Comparison of ENCODE assay signal across 8 cellular contexts in the genomic region with DNA sequence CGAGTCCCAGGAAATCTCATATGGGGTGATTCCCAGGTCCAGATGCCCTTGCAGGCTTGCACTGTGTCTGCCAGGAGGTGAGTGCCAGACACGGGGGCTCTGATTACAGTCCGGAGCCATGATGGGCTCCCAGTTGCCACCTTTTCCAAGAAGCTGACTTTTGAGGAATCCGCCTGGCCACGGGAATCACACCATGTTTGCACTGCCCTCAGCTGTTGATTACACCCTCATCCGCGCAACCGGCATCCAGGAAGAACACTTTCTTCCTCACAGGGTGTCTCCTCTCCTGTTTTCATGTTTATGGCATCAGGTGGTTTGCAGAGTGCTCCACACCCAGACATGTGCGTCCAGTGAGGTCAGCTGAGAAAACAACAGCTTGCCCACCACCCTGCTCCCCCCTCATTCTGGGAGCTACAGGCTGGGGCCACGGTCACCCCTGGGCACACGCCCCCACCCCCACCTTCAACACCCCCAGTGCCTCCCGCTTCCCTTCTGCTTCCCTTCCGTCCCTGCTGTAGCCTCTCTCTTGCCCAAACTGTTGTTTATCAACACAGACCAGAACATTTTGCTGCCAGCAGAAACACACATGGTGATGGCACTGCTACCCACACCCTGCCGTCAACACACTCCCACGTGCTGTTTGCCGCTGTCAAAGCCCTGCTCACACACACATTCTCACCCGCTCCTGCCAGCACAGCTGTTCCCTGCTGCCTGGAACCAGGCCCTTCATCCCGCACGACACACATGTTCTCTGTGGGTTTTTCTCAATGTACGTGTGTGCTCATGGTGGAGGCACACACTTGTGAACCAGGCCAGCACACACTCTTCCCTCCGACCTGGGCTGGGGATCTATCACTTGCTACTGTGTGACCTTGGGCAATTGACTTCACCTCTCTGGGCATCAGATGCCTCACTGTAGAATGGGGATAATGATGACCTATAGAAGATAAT. TPM values are rescaled to one million over a fixed set of nuclear protein-coding genes. Genes with fewer than 3 reads are reported as not detected.
A peak's percentile ranks its signal among the peaks of the same experiment; 100 is the strongest.
DNase-seq lines count a peak whose midpoint lies in the region; ATAC-seq, FAIRE-seq and TF ChIP-seq lines count a peak whose summit lies in the region.

No MANE protein-coding gene starts in this region.

- FAIRE-seq in D721Med (lab: Jason Lieb, UNC), result no peak

- peak in 1 of 4 donors; percentile 33 for TF ChIP-seq POLR2A in upper lobe of left lung (IDR thresholded peaks at IDR 0.05)

- H2BK15ac ChIP-seq in mesendoderm (replicated peaks; ENCODE audit: low read depth), result no peak overlapping the region

- no peak overlapping the region for H2BK5ac ChIP-seq in mesendoderm (ENCODE audit: low read length)

- TF ChIP-seq EP300 in upper lobe of left lung (IDR thresholded peaks at IDR 0.05), result peak in 1 of 4 donors; percentile 50

- no peaks in the 10 kb centered on the region for H3K79me1 ChIP-seq in mesendoderm (ENCODE audit: low read length)

- H3K23ac ChIP-seq in mesendoderm (ENCODE audit: low read length), result no peak overlapping the region

- H3K56ac ChIP-seq in mesendoderm (ENCODE audit: low read length), result peak overlapping the region; percentile 73

- no peaks in the 10 kb centered on the region for H3K27me3 ChIP-seq in mesendoderm (ENCODE audit: insufficient read depth, low read length, poor library complexity)
- H3K27me3 ChIP-seq in upper lobe of left lung, result no peaks in the 10 kb centered on the region

- DNase-seq in activated CD8-positive, alpha-beta memory T cell treated with anti-CD3 and anti-CD28 coated beads, Interleukin-2, amount 50 U/mL, for 48 hours, result peak; percentile 62
- no peak for DNase-seq in activated CD8-positive, alpha-beta memory T cell treated with anti-CD3 and anti-CD28 coated beads for 24 hours
- DNase-seq in cardiac fibroblast (ENCODE audit: low read depth in 2 of 2), result peak; percentile 40 to 91
- no peak for DNase-seq in mesendoderm
- DNase-seq in upper lobe of left lung, result peak in 1 of 2 donors; percentile 67
- no peak for DNase-seq in D721Med (ENCODE audit: insufficient read length, low spot score)
- DNase-seq in ecto neural progenitor cell (ENCODE audit: low spot score), result no peak

- H3K4me2 ChIP-seq in mesendoderm (ENCODE audit: low read length), result no peak overlapping the region

- no peak overlapping the region for H3K4ac ChIP-seq in mesendoderm (ENCODE audit: low read depth, low read length)

- H3K27ac ChIP-seq in mesendoderm (ENCODE audit: low read depth, low read length), result no peak overlapping the region
- peak overlapping the region; percentile 70 to 86 (median 81) for H3K27ac ChIP-seq in upper lobe of left lung

- no peaks in the 10 kb centered on the region for H3K4me1 ChIP-seq in mesendoderm (ENCODE audit: control insufficient read depth, low read depth, low read length)
- H3K4me1 ChIP-seq in upper lobe of left lung, result peaks cover 42 to 60% (median 49%) of the 10 kb centered on the region in 4 donors

- H4K8ac ChIP-seq in mesendoderm (ENCODE audit: low read depth, low read length), result no peak overlapping the region

- H2AK5ac ChIP-seq in mesendoderm (ENCODE audit: low read length), result no peak overlapping the region

- no peaks in the 10 kb centered on the region for H3K36me3 ChIP-seq in mesendoderm (ENCODE audit: control insufficient read depth, insufficient read depth, low read length)
- H3K36me3 ChIP-seq in upper lobe of left lung, result no peaks in the 10 kb centered on the region

- H2BK120ac ChIP-seq in mesendoderm (ENCODE audit: low read depth, low read length), result no peak overlapping the region

- ATAC-seq in upper lobe of left lung (ENCODE audit: low FRiP score in 2 of 2) (peak; percentile 56 to 57), GM18858 (IDR thresholded peaks at IDR 0.05; ENCODE audit: unreplicated experiment) (no peak)

- H3K9me3 ChIP-seq in upper lobe of left lung, result no peaks in the 10 kb centered on the region

- no peak overlapping the region for H3K9ac ChIP-seq in mesendoderm (ENCODE audit: low read length)

- H3K4me3 ChIP-seq in cardiac fibroblast (replicated peaks in 1 of 2; ENCODE audit: low read depth in 2 of 2, low read length in 2 of 2) (no peak overlapping the region), mesendoderm (ENCODE audit: low read length) (no peak overlapping the region), upper lobe of left lung (no peak overlapping the region)

- no peak overlapping the region for H3K18ac ChIP-seq in mesendoderm (ENCODE audit: low read length)

- no peak overlapping the region for H4K5ac ChIP-seq in mesendoderm (ENCODE audit: low read length)

- WGBS in mesendoderm (ENCODE audit: extremely low coverage, insufficient coverage, low lambda C conversion rate), result no CpG with 5 or more reads among the region's 21 CpGs
- 56 to 64% methylated on average over 19 to 21 of the region's 21 CpGs for WGBS in upper lobe of left lung, 2 donors

- no peaks in the 10 kb centered on the region for H3K79me2 ChIP-seq in mesendoderm (ENCODE audit: control insufficient read depth, insufficient read depth, low read length)

- TF ChIP-seq CTCF in cardiac fibroblast (IDR thresholded peaks at IDR 0.05; ENCODE audit: low read depth, low read length), result no peak
- no peak for TF ChIP-seq CTCF in upper lobe of left lung (IDR thresholded peaks at IDR 0.05)
- no peak for TF ChIP-seq CTCF in D721Med (IDR thresholded peaks at IDR 0.05; ENCODE audit: insufficient read depth, missing control alignments)

RNA-seq across cellular contexts. Expression of a gene that starts 35.8 kb away (rescaled TPM):
- 13.6 TPM for polyA plus RNA-seq in mesendoderm (2013, experiment 1 of 2)
- 13.8 TPM for polyA plus RNA-seq in mesendoderm (2013, experiment 2 of 2)
- total RNA-seq in upper lobe of left lung, result 100 to 1,000 TPM in 5 of 6 donors, 10 to 100 TPM in 1; 81.0 to 218 (median 151) TPM

RNA-seq across cellular contexts. Expression of a gene that starts 45.2 kb away (rescaled TPM):
- polyA plus RNA-seq in mesendoderm (2013, experiment 1 of 2), result 15.4 TPM
- polyA plus RNA-seq in mesendoderm (2013, experiment 2 of 2), result 15.1 TPM
- 10 to 100 TPM; 24.4 to 81.7 (median 49.2) TPM for total RNA-seq in upper lobe of left lung

Comparison
In these comparisons a context has a peak if more than half of its experiments do, and no peak if none do; other contexts are left out.
1. DNase-seq: peak in activated CD8-positive, alpha-beta memory T cell treated with anti-CD3 and anti-CD28 coated beads, Interleukin-2, amount 50 U/mL, for 48 hours (single experiment) and cardiac fibroblast (2 of 2); none in activated CD8-positive, alpha-beta memory T cell treated with anti-CD3 and anti-CD28 coated beads for 24 hours (single experiment), mesendoderm (single experiment), D721Med (single experiment) and ecto neural progenitor cell (single experiment).